Comparison of ENCODE assay signal across 8 cellular contexts in genomic region chr18:23994361-23994902, GRCh38. TPM values are rescaled to one million over a fixed set of nuclear protein-coding genes. Genes with fewer than 3 reads are reported as not detected.
DNase-seq lines count a peak whose midpoint lies in the region; ATAC-seq and TF ChIP-seq lines count a peak whose summit lies in the region.

No MANE protein-coding gene starts in this region.

- H3K27ac Mint-ChIP-seq in activated CD4-positive, alpha-beta T cell treated with anti-CD3 and anti-CD28 coated beads, Interleukin-2, amount 10 ng/mL, durations not matched to agents 24 days and 14 days = no peak overlapping the region
- no peak overlapping the region for H3K27ac Mint-ChIP-seq in T-helper 2 cell treated with Interferon-gamma antibody and Interleukin-4, amounts not matched to agents 5 μg/mL and 100 μg/mL, for 36 hours

- no peaks in the 10 kb centered on the region for H3K27me3 ChIP-seq in stomach

- ATAC-seq in HG03460 (IDR thresholded peaks at IDR 0.05; ENCODE audit: unreplicated experiment) = no peak

- intact Hi-C loops in activated CD4-positive, alpha-beta T cell treated with anti-CD3 and anti-CD28 coated beads, Interleukin-2, amount 10 ng/mL, durations not matched to agents 24 days and 14 days (cut with micrococcal nuclease) = no loop called here
- intact Hi-C loops in stomach (cut with DNase I; ENCODE audit: low total_unique reads) = no loop called here

- H3K36me3 Mint-ChIP-seq in activated CD4-positive, alpha-beta T cell treated with anti-CD3 and anti-CD28 coated beads, Interleukin-2, amount 10 ng/mL, durations not matched to agents 24 days and 14 days (ENCODE audit: low read depth) = no peaks in the 10 kb centered on the region
- H3K36me3 Mint-ChIP-seq in T-helper 2 cell treated with Interferon-gamma antibody and Interleukin-4, amounts not matched to agents 5 μg/mL and 100 μg/mL, for 36 hours (ENCODE audit: low read depth) = no peaks in the 10 kb centered on the region

- no peak for TF ChIP-seq EP300 in stomach (IDR thresholded peaks at IDR 0.05)

- peak overlapping the region in 4 of 5 donors; percentile 4 to 57 (median 34) for H3K27ac ChIP-seq in stomach

- peaks cover 0 to 39% (median 15%) of the 10 kb centered on the region in 4 donors for H3K4me1 ChIP-seq in stomach

- TF ChIP-seq POLR2A in stomach (IDR thresholded peaks at IDR 0.05) = no peak

- no peaks in the 10 kb centered on the region for H3K9me3 ChIP-seq in stomach

- H3K9me3 Mint-ChIP-seq in activated CD4-positive, alpha-beta T cell treated with anti-CD3 and anti-CD28 coated beads, Interleukin-2, amount 10 ng/mL, durations not matched to agents 24 days and 14 days = peaks cover 3% of the 10 kb centered on the region
- H3K9me3 Mint-ChIP-seq in T-helper 2 cell treated with Interferon-gamma antibody and Interleukin-4, amounts not matched to agents 5 μg/mL and 100 μg/mL, for 36 hours = no peaks in the 10 kb centered on the region

- WGBS in stomach, 5 donors = 6 to 17% (median 14%) methylated on average over 9 of the region's 9 CpGs

- H3K36me3 ChIP-seq in stomach = no peaks in the 10 kb centered on the region

- TF ChIP-seq CTCF in foreskin fibroblast (IDR thresholded peaks at IDR 0.05; ENCODE audit: low read depth, low read length) (no peak), stomach (IDR thresholded peaks at IDR 0.05) (no peak)

- DNase-seq in activated CD4-positive, alpha-beta T cell treated with anti-CD3 and anti-CD28 coated beads, Interleukin-2, amount 50 U/mL, for 4 hours = peak; percentile 35 to 41
- no peak for DNase-seq in activated CD4-positive, alpha-beta T cell treated with anti-CD3 and anti-CD28 coated beads, Interleukin-2, amount 10 ng/mL, durations not matched to agents 24 days and 14 days
- DNase-seq in NCI-H1105 (lab: John Stamatoyannopoulos, UW) (peak; percentile 99), foreskin fibroblast (peak; percentile 85 to 92), stomach (no peak), cortex of kidney (lab: John Stamatoyannopoulos, UW) (no peak)
- no peak for DNase-seq in T-helper 2 cell treated with Interferon-gamma antibody and Interleukin-4, amounts not matched to agents 5 μg/mL and 100 μg/mL, for 36 hours (ENCODE audit: low spot score)

- peaks cover 2% of the 10 kb centered on the region for H3K27me3 Mint-ChIP-seq in activated CD4-positive, alpha-beta T cell treated with anti-CD3 and anti-CD28 coated beads, Interleukin-2, amount 10 ng/mL, durations not matched to agents 24 days and 14 days
- H3K27me3 Mint-ChIP-seq in T-helper 2 cell treated with Interferon-gamma antibody and Interleukin-4, amounts not matched to agents 5 μg/mL and 100 μg/mL, for 36 hours (ENCODE audit: low read depth) = peaks cover 22% of the 10 kb centered on the region

- H3K4me3 ChIP-seq in foreskin fibroblast (ENCODE audit: low read depth in 1 of 2, low read length in 2 of 2) (peak overlapping the region in 1 of 2 donors; percentile 4), stomach (no peak overlapping the region)

- H3K4me1 Mint-ChIP-seq in activated CD4-positive, alpha-beta T cell treated with anti-CD3 and anti-CD28 coated beads, Interleukin-2, amount 10 ng/mL, durations not matched to agents 24 days and 14 days = peaks cover 23% of the 10 kb centered on the region
- H3K4me1 Mint-ChIP-seq in T-helper 2 cell treated with Interferon-gamma antibody and Interleukin-4, amounts not matched to agents 5 μg/mL and 100 μg/mL, for 36 hours (ENCODE audit: low read depth) = peaks cover 38% of the 10 kb centered on the region

- no peak overlapping the region for H3K4me3 Mint-ChIP-seq in activated CD4-positive, alpha-beta T cell treated with anti-CD3 and anti-CD28 coated beads, Interleukin-2, amount 10 ng/mL, durations not matched to agents 24 days and 14 days
- peak overlapping the region; percentile 42 for H3K4me3 Mint-ChIP-seq in T-helper 2 cell treated with Interferon-gamma antibody and Interleukin-4, amounts not matched to agents 5 μg/mL and 100 μg/mL, for 36 hours

RNA-seq across cellular contexts. Expression of gene TTC39C, which starts 20.1 kb away (rescaled TPM):
- 28.8 and 29.2 TPM in 2 replicates for total RNA-seq in activated CD4-positive, alpha-beta T cell treated with anti-CD3 and anti-CD28 coated beads, Interleukin-2, amount 10 ng/mL, durations not matched to agents 24 days and 14 days
- total RNA-seq in stomach = 10 to 100 TPM in 4 of 5 donors, 1 to 10 TPM in 1; 1.8 to 42.0 (median 29.0) TPM
- 10 to 100 TPM; 10.8 to 19.3 (median 12.7) TPM for polyA plus RNA-seq in stomach

Comparison
In these comparisons a context has a peak if more than half of its experiments do, and no peak if none do; other contexts are left out.
1. DNase-seq: peak in activated CD4-positive, alpha-beta T cell treated with anti-CD3 and anti-CD28 coated beads, Interleukin-2, amount 50 U/mL, for 4 hours (2 of 2), NCI-H1105 (single experiment) and foreskin fibroblast (2 of 2); none in activated CD4-positive, alpha-beta T cell treated with anti-CD3 and anti-CD28 coated beads, Interleukin-2, amount 10 ng/mL, durations not matched to agents 24 days and 14 days (single experiment), T-helper 2 cell treated with Interferon-gamma antibody and Interleukin-4, amounts not matched to agents 5 μg/mL and 100 μg/mL, for 36 hours (single experiment), stomach (single experiment) and cortex of kidney (single experiment).